22 cellular contexts compared by ENCODE assay signal in the genomic region with DNA sequence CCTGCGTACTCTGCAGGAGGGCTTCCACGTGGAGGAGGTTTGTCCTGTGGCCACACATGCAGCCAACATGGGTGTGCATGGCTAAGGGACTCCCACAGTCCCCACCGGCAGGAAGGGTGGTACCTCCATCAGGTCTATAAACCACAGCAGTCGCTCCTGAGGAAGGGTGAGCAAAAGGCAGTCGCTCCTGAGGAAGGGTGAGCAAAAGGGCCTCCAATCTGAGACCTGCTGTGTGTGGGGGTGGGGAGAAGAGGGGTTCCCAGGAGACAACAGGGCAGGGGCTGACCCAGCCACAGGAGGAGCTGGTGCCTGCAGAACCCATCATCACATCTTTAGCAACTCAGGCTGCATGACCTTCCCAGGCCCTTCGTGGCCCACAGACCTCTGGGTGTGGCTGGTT.
"Had no signal": no experiment of that assay in that cellular context is flagged by ENCODE, and none has a peak within 500 bp of the region (broad histone marks: within the 10 kb centered on the region; RNA-seq: fewer than 3 reads in every experiment).

No MANE protein-coding gene starts in this region.

- H3K4me3 Mint-ChIP-seq: activated CD4-positive, alpha-beta T cell treated with anti-CD3 and anti-CD28 coated beads for 36 hours; activated naive CD4-positive, alpha-beta T cell treated with anti-CD3 and anti-CD28 coated beads, Interleukin-2, amount 10 ng/mL, durations not matched to agents 7 days and 5 days; activated naive CD8-positive, alpha-beta T cell treated with anti-CD3 and anti-CD28 coated beads for 36 hours; T-helper 2 cell treated with Interferon-gamma antibody and Interleukin-4, amounts not matched to agents 5 μg/mL and 100 μg/mL, for 36 hours had no signal

- H3K36me3 Mint-ChIP-seq: activated naive CD4-positive, alpha-beta T cell treated with anti-CD3 and anti-CD28 coated beads, Interleukin-2, amount 10 ng/mL, durations not matched to agents 7 days and 5 days; activated naive CD8-positive, alpha-beta T cell treated with anti-CD3 and anti-CD28 coated beads for 36 hours had no signal

- H3K36me3 ChIP-seq: WERI-Rb-1 had no signal

- H3K4me1 Mint-ChIP-seq: activated naive CD8-positive, alpha-beta T cell treated with anti-CD3 and anti-CD28 coated beads for 36 hours had no signal

- DNase-seq: activated CD4-positive, alpha-beta T cell treated with anti-CD3 and anti-CD28 coated beads for 36 hours; activated gamma-delta T cell treated with Interleukin-2 at 50 U/mL for 16 hours; activated naive CD4-positive, alpha-beta T cell treated with anti-CD3 and anti-CD28 coated beads, Interleukin-2, amount 10 ng/mL, durations not matched to agents 7 days and 5 days; activated naive CD8-positive, alpha-beta T cell treated with anti-CD3 and anti-CD28 coated beads for 36 hours; activated T-cell treated with anti-CD3 and anti-CD28 coated beads for 4 hours; activated T-cell treated with anti-CD3 and anti-CD28 coated beads, Interleukin-2, amount 50 U/mL, for 48 hours; anterior cingulate cortex; caudate nucleus; Kasumi-1; KBM-7; NCI-H1105 treated with DMSO at 0.1 percent for 48 hours; NCI-H1436 treated with DMSO at 0.1 percent for 48 hours; NCI-H187; NCI-H2081; NCI-H446 treated with DMSO at 0.1 percent for 48 hours; NCI-H526; NCI-H82; T-helper 1 cell; WERI-Rb-1 had no signal

- H3K27ac ChIP-seq: SK-N-MC, WERI-Rb-1 had no signal

- H3K9me3 Mint-ChIP-seq: activated naive CD4-positive, alpha-beta T cell treated with anti-CD3 and anti-CD28 coated beads, Interleukin-2, amount 10 ng/mL, durations not matched to agents 7 days and 5 days; activated naive CD8-positive, alpha-beta T cell treated with anti-CD3 and anti-CD28 coated beads for 36 hours; activated T-helper 2 cell treated with anti-CD3 and anti-CD28 coated beads, Interferon-gamma antibody, Interleukin-2, Interleukin-4, amounts not matched to agents 10 μg/mL and 5 μg/mL and 100 μg/mL, durations not matched to agents 14 hours and 24 hours and 36 hours; T-helper 2 cell treated with Interferon-gamma antibody and Interleukin-4, amounts not matched to agents 5 μg/mL and 100 μg/mL, for 36 hours had no signal

- H3K4me3 ChIP-seq: SK-N-MC had no signal

- H3K27ac Mint-ChIP-seq: activated CD4-positive, alpha-beta T cell treated with anti-CD3 and anti-CD28 coated beads for 36 hours; activated naive CD4-positive, alpha-beta T cell treated with anti-CD3 and anti-CD28 coated beads, Interleukin-2, amount 10 ng/mL, durations not matched to agents 7 days and 5 days; activated naive CD8-positive, alpha-beta T cell treated with anti-CD3 and anti-CD28 coated beads for 36 hours; activated T-helper 2 cell treated with anti-CD3 and anti-CD28 coated beads, Interferon-gamma antibody, Interleukin-2, Interleukin-4, amounts not matched to agents 10 μg/mL and 5 μg/mL and 100 μg/mL, durations not matched to agents 14 hours and 24 hours and 36 hours; T-helper 2 cell treated with Interferon-gamma antibody and Interleukin-4, amounts not matched to agents 5 μg/mL and 100 μg/mL, for 36 hours had no signal

- H3K27me3 Mint-ChIP-seq: activated CD4-positive, alpha-beta T cell treated with anti-CD3 and anti-CD28 coated beads for 36 hours; activated naive CD8-positive, alpha-beta T cell treated with anti-CD3 and anti-CD28 coated beads for 36 hours had no signal
